ENCODE assay signal across 12 cellular contexts in the genomic region with DNA sequence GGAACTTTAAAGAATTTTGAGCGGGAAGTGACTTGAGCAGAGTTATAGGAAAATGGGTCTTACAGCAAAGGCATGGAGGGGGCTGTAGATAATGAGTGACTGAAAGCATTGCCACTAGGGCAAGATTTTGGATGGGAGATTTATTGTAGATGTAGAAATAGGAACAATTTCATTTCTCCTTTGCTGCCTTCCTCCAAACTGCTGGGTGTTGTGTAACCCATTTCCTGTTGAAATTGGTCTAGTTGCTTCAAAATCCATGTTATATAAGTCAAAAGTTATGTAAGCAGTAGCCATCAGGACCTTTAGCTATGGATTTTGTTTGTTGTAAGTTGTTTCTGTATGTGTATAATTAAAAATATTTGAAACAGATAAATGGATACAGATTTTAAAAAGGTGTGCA. TPM values are rescaled to one million over a fixed set of nuclear protein-coding genes. Genes with fewer than 3 reads are reported as not detected.
DNase-seq lines count a peak whose midpoint lies in the region; ATAC-seq and TF ChIP-seq lines count a peak whose summit lies in the region.
"Had no signal": no experiment of that assay in that cellular context is flagged by ENCODE, and none has a peak within 500 bp of the region (broad histone marks: within the 10 kb centered on the region; RNA-seq: fewer than 3 reads in every experiment).

No MANE protein-coding gene starts in this region.

- H3K27me3 Mint-ChIP-seq in activated naive CD4-positive, alpha-beta T cell treated with anti-CD3 and anti-CD28 coated beads for 36 hours (ENCODE audit: low read depth): no peaks in the 10 kb centered on the region

- peaks cover 84% of the 10 kb centered on the region for H3K4me1 Mint-ChIP-seq in activated naive CD4-positive, alpha-beta T cell treated with anti-CD3 and anti-CD28 coated beads for 36 hours (ENCODE audit: low read depth)

- peaks cover 0 to 44% (median 9%) of the 10 kb centered on the region in 6 donors for H3K36me3 ChIP-seq in spleen
- H3K36me3 ChIP-seq: ovary, uterus had no signal

- WGBS in spleen, 5 donors: 53 to 66% (median 58%) methylated on average over 1 of the region's 1 CpG

- H3K9me3 Mint-ChIP-seq in activated naive CD4-positive, alpha-beta T cell treated with anti-CD3 and anti-CD28 coated beads for 36 hours: peaks cover 2% of the 10 kb centered on the region

- H3K36me3 Mint-ChIP-seq in activated naive CD4-positive, alpha-beta T cell treated with anti-CD3 and anti-CD28 coated beads for 36 hours (ENCODE audit: low read depth): peaks cover 27% of the 10 kb centered on the region

- no peak for TF ChIP-seq POLR2A in spleen (IDR thresholded peaks at IDR 0.05)

- H3K4me3 Mint-ChIP-seq in activated naive CD4-positive, alpha-beta T cell treated with anti-CD3 and anti-CD28 coated beads for 36 hours: no peak overlapping the region

- H3K4me1 ChIP-seq in spleen: peaks cover 63 to 100% (median 92%) of the 10 kb centered on the region in 6 donors

- no peak for ATAC-seq in GM19328 (IDR thresholded peaks at IDR 0.05; ENCODE audit: unreplicated experiment)
- no peak for ATAC-seq in stimulated activated naive CD8-positive, alpha-beta T cell treated with anti-CD3 and anti-CD28 coated beads, Interleukin-15, Interleukin-2, amounts not matched to agents 100 U/mL and 50 U/mL, for 24 hours

- intact Hi-C loops in activated naive CD4-positive, alpha-beta T cell treated with anti-CD3 and anti-CD28 coated beads for 36 hours (cut with micrococcal nuclease): no loop called here
- intact Hi-C loops in spleen (cut with DNase I; ENCODE audit: low total_unique reads): loop anchor here (10.0 kb wide), 1 partner anchor 58 kb away; no protein-coding TSS in a partner anchor

- H3K4me3 ChIP-seq in fibroblast of pulmonary artery (replicated peaks; ENCODE audit: low read depth, low read length) (no peak overlapping the region), spleen (peak overlapping the region in 1 of 8 donors; percentile 9)
- H3K4me3 ChIP-seq: ovary, uterus had no signal

- peak overlapping the region; percentile 28 for H3K27ac Mint-ChIP-seq in activated naive CD4-positive, alpha-beta T cell treated with anti-CD3 and anti-CD28 coated beads for 36 hours

- H3K27me3 ChIP-seq in spleen (replicated peaks in 1 of 7): no peaks in the 10 kb centered on the region
- H3K27me3 ChIP-seq: ovary, uterus had no signal

- no peaks in the 10 kb centered on the region for H3K9me3 ChIP-seq in spleen
- H3K9me3 ChIP-seq: ovary, uterus had no signal

- no peak for DNase-seq in activated naive CD4-positive, alpha-beta T cell treated with anti-CD3 and anti-CD28 coated beads for 36 hours
- DNase-seq in activated naive CD4-positive, alpha-beta T cell (lab: John Stamatoyannopoulos, UW): no peak
- DNase-seq in SIG-M5 (lab: John Stamatoyannopoulos, UW) (peak; percentile 83), fibroblast of pulmonary artery (ENCODE audit: low read depth) (peak; percentile 74), spleen (no peak), DMS 273 treated with DMSO at 0.1 percent for 48 hours (lab: John Stamatoyannopoulos, UW) (no peak)
- no peak for DNase-seq in stimulated activated naive CD8-positive, alpha-beta T cell treated with anti-CD3 and anti-CD28 coated beads, Interleukin-15, Interleukin-2, amounts not matched to agents 100 U/mL and 50 U/mL, for 24 hours
- DNase-seq: NCI-H446 treated with DMSO at 0.1 percent for 48 hours, ovary, T1000, uterus had no signal

- CTCF ChIA-PET in activated naive CD4-positive, alpha-beta T cell treated with anti-CD3 and anti-CD28 coated beads for 36 hours (lab: Charles Lee): interaction anchor here (0.6 kb wide), 1 partner anchor 426 kb away, joined by 3 read pairs; no protein-coding TSS in a partner anchor

- H3K27ac ChIP-seq in spleen: peak overlapping the region in 7 of 8 donors; percentile 7 to 72 (median 55)
- H3K27ac ChIP-seq: ovary, uterus had no signal

- TF ChIP-seq CTCF in fibroblast of pulmonary artery (IDR thresholded peaks at IDR 0.05; ENCODE audit: low read length, missing control alignments): no peak
- no peak for TF ChIP-seq CTCF in spleen (IDR thresholded peaks at IDR 0.05 in 8 of 11, conservative IDR thresholded peaks at IDR 0.05 in 3 of 11)

RNA-seq across cellular contexts. Expression of a gene that starts 11.1 kb away (rescaled TPM):
- 100 to 1,000 TPM; 245 to 260 TPM for total RNA-seq in activated naive CD4-positive, alpha-beta T cell treated with anti-CD3 and anti-CD28 coated beads for 36 hours
- 100 to 1,000 TPM; 147 to 237 (median 210) TPM for total RNA-seq in spleen
- polyA plus RNA-seq in spleen: 100 to 1,000 TPM in 1 of 3 donors, 10 to 100 TPM in 2; 85.8 to 107 (median 96.7) TPM

RNA-seq across cellular contexts. Expression of a gene that starts 13.3 kb away (rescaled TPM):
- 10 to 100 TPM; 71.0 to 72.8 TPM for total RNA-seq in activated naive CD4-positive, alpha-beta T cell treated with anti-CD3 and anti-CD28 coated beads for 36 hours
- 10 to 100 TPM; 27.0 to 51.6 (median 34.2) TPM for total RNA-seq in spleen
- 10 to 100 TPM; 31.9 to 61.4 (median 32.8) TPM for polyA plus RNA-seq in spleen

Comparison
In these comparisons a context has a peak if more than half of its experiments do, and no peak if none do; other contexts are left out.
1. DNase-seq: peak in SIG-M5 (single experiment) and fibroblast of pulmonary artery (single experiment); none in activated naive CD4-positive, alpha-beta T cell treated with anti-CD3 and anti-CD28 coated beads for 36 hours (single experiment), activated naive CD4-positive, alpha-beta T cell (0 of 4), spleen (single experiment), DMS 273 treated with DMSO at 0.1 percent for 48 hours (single experiment) and stimulated activated naive CD8-positive, alpha-beta T cell treated with anti-CD3 and anti-CD28 coated beads, Interleukin-15, Interleukin-2, amounts not matched to agents 100 U/mL and 50 U/mL, for 24 hours (single experiment).